ENCODE assay signal across 20 cellular contexts in the genomic region with DNA sequence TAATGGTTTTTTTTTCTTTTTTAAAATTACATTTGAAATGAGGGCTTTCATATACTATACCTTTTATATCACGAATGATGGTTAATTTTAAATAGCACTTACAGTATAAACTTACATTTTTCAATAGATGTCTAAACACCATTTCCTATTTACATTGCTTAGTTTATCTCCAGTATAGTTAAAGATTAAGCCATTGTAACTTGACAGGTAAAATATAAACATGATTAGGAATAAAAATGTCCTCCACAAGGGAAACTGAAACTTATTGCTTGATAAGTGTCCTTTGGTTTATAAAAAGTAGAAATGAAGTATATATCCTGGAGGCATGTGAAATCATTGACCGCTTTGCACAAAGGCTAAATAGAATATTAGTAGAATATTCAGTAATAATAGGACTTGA. TPM values are rescaled to one million over a fixed set of nuclear protein-coding genes. Genes with fewer than 3 reads are reported as not detected.
A peak's percentile ranks its signal among the peaks of the same experiment; 100 is the strongest.
DNase-seq lines count a peak whose midpoint lies in the region; ATAC-seq, FAIRE-seq and TF ChIP-seq lines count a peak whose summit lies in the region.
"Had no signal": no experiment of that assay in that cellular context is flagged by ENCODE, and none has a peak within 500 bp of the region (broad histone marks: within the 10 kb centered on the region; RNA-seq: fewer than 3 reads in every experiment).

No MANE protein-coding gene starts in this region.

- H3K4me3 ChIP-seq in mucosa of descending colon (no peak overlapping the region), Peyer's patch (no peak overlapping the region)
- H3K4me3 ChIP-seq: GM23248 had no signal

- no peak overlapping the region for H3K27ac ChIP-seq in Peyer's patch
- H3K27ac ChIP-seq: GM23248 had no signal

- no peak for TF ChIP-seq POLR2A in Peyer's patch (IDR thresholded peaks at IDR 0.05)

- FAIRE-seq in A204.1 (lab: Jason Lieb, UNC) (peak; percentile 68), RCC 7860 (lab: Jason Lieb, UNC) (peak; percentile 7), frontal cortex (lab: Jason Lieb, UNC) (peak; percentile 39)
- FAIRE-seq: GM12892, H1 had no signal

- DNase-seq in RCC 7860 (ENCODE audit: low spot score), result no peak
- no peak for DNase-seq in frontal cortex (ENCODE audit: low spot score in 2 of 2)
- DNase-seq in mucosa of descending colon, result no peak
- DNase-seq in Peyer's patch, result no peak
- DNase-seq in NCI-H1105 treated with DMSO at 0.1 percent for 48 hours (lab: John Stamatoyannopoulos, UW), result no peak
- no peak for DNase-seq in stimulated activated CD8-positive, alpha-beta memory T cell treated with anti-CD3 and anti-CD28 coated beads, Interleukin-4, amount 100 ng/mL, for 48 hours
- DNase-seq: 8988T; C1 segment of cervical spinal cord; Calu3; CD4-positive, alpha-beta memory T cell; COR-L47; DMS53; DMS79 treated with DMSO at 0.1 percent for 48 hours; GM23248; H7; HCEC 1CT had no signal

- ATAC-seq in mucosa of descending colon (peak; percentile 64), GM19452 (IDR thresholded peaks at IDR 0.05; ENCODE audit: unreplicated experiment) (no peak)

- H3K36me3 ChIP-seq in mucosa of descending colon (ENCODE audit: low read depth) (no peaks in the 10 kb centered on the region), Peyer's patch (peaks cover 0 to 22% (median 0%) of the 10 kb centered on the region in 3 donors)

- H3K9me3 ChIP-seq in mucosa of descending colon (no peaks in the 10 kb centered on the region), Peyer's patch (no peaks in the 10 kb centered on the region)

- no peaks in the 10 kb centered on the region for H3K27me3 ChIP-seq in Peyer's patch

- H3K4me1 ChIP-seq in mucosa of descending colon (ENCODE audit: low read depth) (peaks cover 11% of the 10 kb centered on the region), Peyer's patch (peaks cover 0 to 4% (median 0%) of the 10 kb centered on the region in 4 donors)

- no peak for TF ChIP-seq CTCF in mucosa of descending colon (IDR thresholded peaks at IDR 0.05)
- TF ChIP-seq CTCF in Peyer's patch (IDR thresholded peaks at IDR 0.05), result no peak

- intact Hi-C loops in mucosa of descending colon (cut with DNase I, micrococcal nuclease), result no loop called here

RNA-seq across cellular contexts. Expression of a gene that starts 20.2 kb away (rescaled TPM):
- total RNA-seq in frontal cortex (4.9 TPM), mucosa of descending colon (10 to 100 TPM in 1 of 3 donors, 1 to 10 TPM in 2; 5.4 to 13.8 (median 7.2) TPM), Peyer's patch (1 to 10 TPM; 1.7 to 4.4 (median 2.8) TPM)
